In genomic region chrX:2397648-2398340, GRCh38 we compare ENCODE assay signal across 17 cellular contexts.
A peak's percentile ranks its signal among the peaks of the same experiment; 100 is the strongest.
DNase-seq lines count a peak whose midpoint lies in the region; ATAC-seq and TF ChIP-seq lines count a peak whose summit lies in the region.
"Had no signal": no experiment of that assay in that cellular context is flagged by ENCODE, and none has a peak within 500 bp of the region (broad histone marks: within the 10 kb centered on the region; RNA-seq: fewer than 3 reads in every experiment).

No MANE protein-coding gene starts in this region.

- H3K9ac ChIP-seq in mesenchymal stem cell (ENCODE audit: low read length), result no peak overlapping the region

- CTCF ChIA-PET in Caco-2 (lab: Charles Lee), result no interaction called here

- no peak overlapping the region for H3K14ac ChIP-seq in mesenchymal stem cell (ENCODE audit: low read length in 2 of 2)

- H3K18ac ChIP-seq in mesenchymal stem cell (ENCODE audit: low read depth in 1 of 2, low read length in 2 of 2), result no peak overlapping the region

- peak overlapping the region; percentile 39 for H2AFZ ChIP-seq in mesenchymal stem cell (ENCODE audit: low read depth, low read length)

- POLR2A ChIA-PET in Caco-2 (lab: Charles Lee), result no interaction called here

- peaks cover 35% of the 10 kb centered on the region for H3K79me1 ChIP-seq in mesenchymal stem cell (replicated peaks; ENCODE audit: low read length, poor library complexity, severe bottlenecking)

- no peak overlapping the region for H3K4me2 ChIP-seq in mesenchymal stem cell (ENCODE audit: low read length, poor library complexity, severe bottlenecking)

- H2BK15ac ChIP-seq in mesenchymal stem cell (ENCODE audit: low read depth, poor library complexity, severe bottlenecking), result no peak overlapping the region

- H3K4me1 ChIP-seq in Caco-2 (peaks cover 8% of the 10 kb centered on the region; the same call in 1 of the 2 replicates), mesenchymal stem cell (ENCODE audit: control insufficient read depth, insufficient read depth, low read depth, low read length) (peaks cover 14% of the 10 kb centered on the region)
- H3K4me1 ChIP-seq: BE2C, right lobe of liver had no signal

- no peak overlapping the region for H2BK5ac ChIP-seq in mesenchymal stem cell (ENCODE audit: low read depth, low read length, poor library complexity, severe bottlenecking)

- H3K4me3 Mint-ChIP-seq in Caco-2 (ENCODE audit: unreplicated experiment), result no peak overlapping the region
- H3K4me3 Mint-ChIP-seq: activated T-cell treated with anti-CD3 and anti-CD28 coated beads, Interleukin-2, amount 50 U/mL, for 24 hours had no signal

- TF ChIP-seq CTCF in Caco-2 (IDR thresholded peaks at IDR 0.05; ENCODE audit: insufficient read depth in 1 of 2, low read depth in 1 of 2, low read length in 1 of 2, severe bottlenecking in 1 of 2, unreplicated experiment in 1 of 2) (no peak), choroid plexus epithelial cell (conservative IDR thresholded peaks at IDR 0.05; ENCODE audit: low read depth, low read length) (peak; percentile 12)

- peaks cover 34% of the 10 kb centered on the region for H3K36me3 Mint-ChIP-seq in Caco-2 (ENCODE audit: insufficient read depth, unreplicated experiment)

- H3K27me3 ChIP-seq in Caco-2 (replicated peaks; ENCODE audit: control insufficient read depth, insufficient read depth, low read length), result no peaks in the 10 kb centered on the region
- H3K27me3 ChIP-seq in MG63, result no peaks in the 10 kb centered on the region
- H3K27me3 ChIP-seq in mesenchymal stem cell (ENCODE audit: control insufficient read depth in 1 of 2, insufficient read depth in 1 of 2, low read length in 2 of 2), result no peaks in the 10 kb centered on the region
- H3K27me3 ChIP-seq: BE2C, right lobe of liver, stomach had no signal

- no TSS peak for BruUV-seq in Caco-2 (replicated peaks; lab: Mats Ljungman, UMichigan)

- no peaks in the 10 kb centered on the region for H3K36me3 ChIP-seq in Caco-2 (ENCODE audit: control insufficient read depth, insufficient read depth, low read length)
- H3K36me3 ChIP-seq in MG63, result no peaks in the 10 kb centered on the region
- H3K36me3 ChIP-seq in mesenchymal stem cell (ENCODE audit: control insufficient read depth in 1 of 2, insufficient read depth in 2 of 2, low read depth in 1 of 2, low read length in 2 of 2), result peaks cover 14 to 18% of the 10 kb centered on the region in 2 experiments
- H3K36me3 ChIP-seq: BE2C, right lobe of liver had no signal

- H3K27ac Mint-ChIP-seq in Caco-2 (ENCODE audit: unreplicated experiment), result peak overlapping the region; percentile 34
- H3K27ac Mint-ChIP-seq: activated T-cell treated with anti-CD3 and anti-CD28 coated beads, Interleukin-2, amount 50 U/mL, for 24 hours had no signal

- no peak overlapping the region for H4K8ac ChIP-seq in mesenchymal stem cell (ENCODE audit: low read length)

- peaks cover 14% of the 10 kb centered on the region for H3K4me1 Mint-ChIP-seq in Caco-2 (ENCODE audit: low read depth, unreplicated experiment)

- no peak overlapping the region for H2AK5ac ChIP-seq in mesenchymal stem cell (ENCODE audit: low read length, severe bottlenecking)

- H3K9me3 Mint-ChIP-seq in Caco-2 (ENCODE audit: unreplicated experiment), result no peaks in the 10 kb centered on the region
- H3K9me3 Mint-ChIP-seq: activated T-cell treated with anti-CD3 and anti-CD28 coated beads, Interleukin-2, amount 50 U/mL, for 24 hours had no signal

- intact Hi-C loops in Caco-2 (cut with micrococcal nuclease; ENCODE audit: unreplicated experiment), result no loop called here

- H3K9me3 ChIP-seq in Caco-2 (no peaks in the 10 kb centered on the region), MG63 (no peaks in the 10 kb centered on the region), mesenchymal stem cell (ENCODE audit: control insufficient read depth, low read length) (no peaks in the 10 kb centered on the region)
- H3K9me3 ChIP-seq: BE2C, right lobe of liver, stomach had no signal

- H4K91ac ChIP-seq in mesenchymal stem cell (ENCODE audit: low read length), result no peak overlapping the region

- DNase-seq in Caco-2, result no peak
- peak; percentile 78 for DNase-seq in MG63
- DNase-seq in choroid plexus epithelial cell (ENCODE audit: low read depth), result peak; percentile 73
- DNase-seq in mesenchymal stem cell, result peak; percentile 32
- no peak for DNase-seq in DMS53 treated with DMSO at 0.1 percent for 48 hours (lab: John Stamatoyannopoulos, UW; ENCODE audit: unreplicated experiment)
- DNase-seq in foreskin melanocyte, result no peak
- no peak for DNase-seq in C1 segment of cervical spinal cord (lab: John Stamatoyannopoulos, UW)
- DNase-seq: activated CD4-positive, alpha-beta T cell treated with anti-CD3 and anti-CD28 coated beads for 1 hour; activated T-cell treated with anti-CD3 and anti-CD28 coated beads, Interleukin-2, amount 50 U/mL, for 24 hours; BE2C; erythroblast; KBM-7; NCI-H2029 treated with DMSO at 0.1 percent for 48 hours; NK-92 treated with Interleukin-12 subunit alpha and Interleukin-12 subunit beta, amount 100 ng/mL, for 24 hours; stomach had no signal

- 85% methylated on average over 16 of the region's 18 CpGs for WGBS in mesenchymal stem cell

- H2BK12ac ChIP-seq in mesenchymal stem cell (ENCODE audit: low read length in 2 of 2), result no peak overlapping the region

- H3K4me3 ChIP-seq in Caco-2 (ENCODE audit: low read depth, low read length) (no peak overlapping the region), MG63 (no peak overlapping the region), choroid plexus epithelial cell (ENCODE audit: low read depth, low read length) (no peak overlapping the region), mesenchymal stem cell (ENCODE audit: insufficient read depth in 1 of 2, low read depth in 1 of 2, low read length in 2 of 2) (no peak overlapping the region)
- H3K4me3 ChIP-seq: right lobe of liver, stomach had no signal

- no peak overlapping the region for H2BK120ac ChIP-seq in mesenchymal stem cell (ENCODE audit: low read depth, low read length)

- H3K23ac ChIP-seq in mesenchymal stem cell (ENCODE audit: low read length in 2 of 2), result no peak overlapping the region

- H3K27ac ChIP-seq in mesenchymal stem cell (ENCODE audit: low read length, poor library complexity, severe bottlenecking), result no peak overlapping the region
- H3K27ac ChIP-seq: right lobe of liver, stomach had no signal

- no peak for ATAC-seq in GM19328 (IDR thresholded peaks at IDR 0.05; ENCODE audit: unreplicated experiment)
- ATAC-seq: right lobe of liver had no signal

- H3K4ac ChIP-seq in mesenchymal stem cell (ENCODE audit: low read depth in 1 of 2, low read length in 2 of 2), result no peak overlapping the region

- H3K27me3 Mint-ChIP-seq in Caco-2 (ENCODE audit: insufficient read depth, unreplicated experiment), result no peaks in the 10 kb centered on the region
- H3K27me3 Mint-ChIP-seq: activated T-cell treated with anti-CD3 and anti-CD28 coated beads, Interleukin-2, amount 50 U/mL, for 24 hours had no signal

Comparison
In these comparisons a context has a peak if more than half of its experiments do, and no peak if none do; other contexts are left out.
1. DNase-seq: peak in MG63 (single experiment), choroid plexus epithelial cell (single experiment) and mesenchymal stem cell (single experiment); none in Caco-2 (0 of 2), DMS53 treated with DMSO at 0.1 percent for 48 hours (single experiment), foreskin melanocyte (single experiment) and C1 segment of cervical spinal cord (0 of 14).